8 cellular contexts compared by ENCODE assay signal in the genomic region with DNA sequence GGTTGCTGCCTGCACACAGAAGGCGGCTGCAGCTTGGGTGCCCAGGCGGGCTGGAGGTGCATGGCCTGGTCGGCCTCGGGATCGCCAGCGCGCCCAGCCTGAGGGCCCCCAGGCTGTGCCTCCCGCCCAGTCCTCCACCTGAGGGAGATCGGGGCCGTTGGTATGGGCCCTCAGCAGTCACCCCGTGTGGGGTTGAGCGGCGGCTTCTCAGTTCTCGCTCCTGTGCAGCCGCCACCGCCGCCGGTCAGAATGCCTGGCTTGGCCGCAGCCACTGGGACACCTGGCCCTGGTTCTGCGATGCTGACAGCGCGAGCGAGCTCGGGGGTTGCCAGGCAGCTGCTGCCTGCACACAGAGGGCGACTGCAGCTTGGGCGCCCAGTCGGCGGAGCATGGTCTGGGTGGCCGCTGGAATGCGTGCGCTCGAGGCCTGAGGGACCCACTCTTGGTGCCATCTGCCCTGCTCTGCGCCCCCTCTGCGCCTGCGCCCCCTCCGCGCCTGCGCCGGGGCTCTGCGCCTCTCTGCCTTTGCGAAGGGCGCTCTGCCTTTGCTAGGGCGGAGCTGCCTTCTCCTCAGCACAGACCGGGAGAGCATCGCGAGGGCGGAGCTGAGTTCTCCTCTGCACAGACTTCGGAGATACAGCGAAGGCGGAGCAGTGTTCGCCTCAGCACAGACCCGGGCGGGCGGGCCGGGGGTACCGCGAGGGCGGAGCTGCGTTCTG.
DNase-seq lines count a peak whose midpoint lies in the region; ATAC-seq and TF ChIP-seq lines count a peak whose summit lies in the region.
"Not testable (repeated sequence)": the region's sequence is repeated elsewhere in the genome, so short reads cannot be mapped to it uniquely, and the experiment has no call there.

No MANE protein-coding gene starts in this region.

- peak; percentile 43 for TF ChIP-seq RAD21 in neural cell (conservative IDR thresholded peaks at IDR 0.05)

- not testable (repeated sequence) for H3K4me3 Mint-ChIP-seq in Caco-2 (ENCODE audit: unreplicated experiment)
- peak overlapping the region; percentile 55 for H3K4me3 Mint-ChIP-seq in activated naive CD8-positive, alpha-beta T cell treated with anti-CD3 and anti-CD28 coated beads for 36 hours

- H3K4me2 ChIP-seq in neural cell (ENCODE audit: low read length) = not testable (repeated sequence)

- not testable (repeated sequence) for H3K27me3 ChIP-seq in Caco-2 (replicated peaks; ENCODE audit: control insufficient read depth, insufficient read depth, low read length)
- peaks cover 15% of the 10 kb centered on the region for H3K27me3 ChIP-seq in gastroesophageal sphincter
- peaks cover 15% of the 10 kb centered on the region for H3K27me3 ChIP-seq in neural cell (ENCODE audit: insufficient read depth, low read depth, low read length)

- CTCF ChIA-PET in Caco-2 (lab: Charles Lee) = not testable (repeated sequence)

- not testable (repeated sequence) for TF ChIP-seq CTCF in Caco-2 (IDR thresholded peaks at IDR 0.05; ENCODE audit: insufficient read depth in 1 of 2, low read depth in 1 of 2, low read length in 1 of 2, severe bottlenecking in 1 of 2, unreplicated experiment in 1 of 2); GM20000 (IDR thresholded peaks at IDR 0.05; ENCODE audit: extremely low read depth, missing control alignments); gastroesophageal sphincter (IDR thresholded peaks at IDR 0.05)
- TF ChIP-seq CTCF in neural cell (IDR thresholded peaks at IDR 0.05; ENCODE audit: poor library complexity, severe bottlenecking) = peak; percentile 19

- H3K79me2 ChIP-seq in neural cell (replicated peaks; ENCODE audit: insufficient read depth, low read length) = not testable (repeated sequence)

- 2% methylated on average over 10 of the region's 59 CpGs; no CpG with 5 or more reads in 1 of the 2 donors for WGBS in gastroesophageal sphincter (ENCODE audit: low coverage in 1 of 2), 2 donors

- DNase-seq in Caco-2 = peak; percentile 46 to 68
- DNase-seq in GM20000 (ENCODE audit: low spot score) = peak; percentile 72
- DNase-seq in T-helper 1 cell = peak; percentile 8 to 81 (median 44)
- DNase-seq in activated naive CD8-positive, alpha-beta T cell treated with anti-CD3 and anti-CD28 coated beads for 36 hours = peak; percentile 89
- peak; percentile 44 to 56 for DNase-seq in stimulated activated CD8-positive, alpha-beta memory T cell treated with anti-CD3 and anti-CD28 coated beads, Interleukin-2, amount 100 ng/mL, for 1 hour (ENCODE audit: low read depth in 2 of 2)

- not testable (repeated sequence) for H3K9me2 ChIP-seq in neural cell (ENCODE audit: insufficient read depth, low read length)

- not testable (repeated sequence) for H3K9me3 Mint-ChIP-seq in Caco-2 (ENCODE audit: unreplicated experiment); activated naive CD8-positive, alpha-beta T cell treated with anti-CD3 and anti-CD28 coated beads for 36 hours

- not testable (repeated sequence) for H3F3A ChIP-seq in neural cell (ENCODE audit: insufficient read depth, low read length, poor library complexity, severe bottlenecking)

- H3K27ac ChIP-seq in gastroesophageal sphincter (peak overlapping the region in 3 of 4 donors; percentile 60 to 64 (median 63)), neural cell (ENCODE audit: low read length) (peak overlapping the region; percentile 32)

- H3K27ac Mint-ChIP-seq in Caco-2 (ENCODE audit: unreplicated experiment); activated naive CD8-positive, alpha-beta T cell treated with anti-CD3 and anti-CD28 coated beads for 36 hours: not testable (repeated sequence)

- H3K4me3 ChIP-seq in Caco-2 (ENCODE audit: low read depth, low read length) (peak overlapping the region; percentile 23), gastroesophageal sphincter (peak overlapping the region; percentile 58 to 60), neural cell (ENCODE audit: low read length) (peak overlapping the region; percentile 64)

- not testable (repeated sequence) for H2AFZ ChIP-seq in neural cell (ENCODE audit: low read depth, low read length)

- H3K4me1 ChIP-seq in Caco-2, gastroesophageal sphincter: not testable (repeated sequence)

- H3K9me3 ChIP-seq in Caco-2; gastroesophageal sphincter; neural cell (ENCODE audit: low read length): not testable (repeated sequence)

- POLR2A ChIA-PET in Caco-2 (lab: Charles Lee) = not testable (repeated sequence)

- not testable (repeated sequence) for H3K27me3 Mint-ChIP-seq in Caco-2 (ENCODE audit: insufficient read depth, unreplicated experiment); activated naive CD8-positive, alpha-beta T cell treated with anti-CD3 and anti-CD28 coated beads for 36 hours

- H3K4me1 Mint-ChIP-seq in Caco-2 (ENCODE audit: low read depth, unreplicated experiment); activated naive CD8-positive, alpha-beta T cell treated with anti-CD3 and anti-CD28 coated beads for 36 hours: not testable (repeated sequence)

- H3K9ac ChIP-seq in neural cell (ENCODE audit: low read length) = peak overlapping the region; percentile 61

- H4K20me1 ChIP-seq in neural cell (ENCODE audit: insufficient read depth) = not testable (repeated sequence)

- intact Hi-C loops in Caco-2 (cut with micrococcal nuclease; ENCODE audit: unreplicated experiment) = not testable (repeated sequence)

- BruUV-seq in Caco-2 (replicated peaks; lab: Mats Ljungman, UMichigan) = not testable (repeated sequence)

- peak; percentile 15 to 27 for TF ChIP-seq POLR2A in gastroesophageal sphincter (IDR thresholded peaks at IDR 0.05)

- H3K36me3 ChIP-seq in Caco-2 (ENCODE audit: control insufficient read depth, insufficient read depth, low read length); gastroesophageal sphincter; neural cell (ENCODE audit: insufficient read depth, low read length): not testable (repeated sequence)

- not testable (repeated sequence) for H3K36me3 Mint-ChIP-seq in Caco-2 (ENCODE audit: insufficient read depth, unreplicated experiment); activated naive CD8-positive, alpha-beta T cell treated with anti-CD3 and anti-CD28 coated beads for 36 hours

- ATAC-seq in HG03280 (IDR thresholded peaks at IDR 0.05; ENCODE audit: unreplicated experiment) (peak; percentile 100), gastroesophageal sphincter (peak; percentile 92)

- TF ChIP-seq EP300 in gastroesophageal sphincter (IDR thresholded peaks at IDR 0.05); neural cell (conservative IDR thresholded peaks at IDR 0.05; ENCODE audit: poor library complexity, severe bottlenecking): not testable (repeated sequence)

TF ChIP-seq in neural cell, 6 proteins besides CTCF, POLR2A, EP300 and RAD21:
- peak; percentile 65 for TF ChIP-seq MXI1 (conservative IDR thresholded peaks at IDR 0.05; ENCODE audit: poor library complexity, severe bottlenecking)
- TF ChIP-seq POLR2AphosphoS5 (IDR thresholded peaks at IDR 0.05) = peak; percentile 82
- peak; percentile 41 for TF ChIP-seq SMC3 (conservative IDR thresholded peaks at IDR 0.05; ENCODE audit: poor library complexity)

Comparison
In these comparisons a context has a peak if more than half of its experiments do, and no peak if none do; other contexts are left out.
1. Peak in every context shown above with its lines: DNase-seq, ATAC-seq, H3K4me3 ChIP-seq and H3K27ac ChIP-seq.